In the genomic region with DNA sequence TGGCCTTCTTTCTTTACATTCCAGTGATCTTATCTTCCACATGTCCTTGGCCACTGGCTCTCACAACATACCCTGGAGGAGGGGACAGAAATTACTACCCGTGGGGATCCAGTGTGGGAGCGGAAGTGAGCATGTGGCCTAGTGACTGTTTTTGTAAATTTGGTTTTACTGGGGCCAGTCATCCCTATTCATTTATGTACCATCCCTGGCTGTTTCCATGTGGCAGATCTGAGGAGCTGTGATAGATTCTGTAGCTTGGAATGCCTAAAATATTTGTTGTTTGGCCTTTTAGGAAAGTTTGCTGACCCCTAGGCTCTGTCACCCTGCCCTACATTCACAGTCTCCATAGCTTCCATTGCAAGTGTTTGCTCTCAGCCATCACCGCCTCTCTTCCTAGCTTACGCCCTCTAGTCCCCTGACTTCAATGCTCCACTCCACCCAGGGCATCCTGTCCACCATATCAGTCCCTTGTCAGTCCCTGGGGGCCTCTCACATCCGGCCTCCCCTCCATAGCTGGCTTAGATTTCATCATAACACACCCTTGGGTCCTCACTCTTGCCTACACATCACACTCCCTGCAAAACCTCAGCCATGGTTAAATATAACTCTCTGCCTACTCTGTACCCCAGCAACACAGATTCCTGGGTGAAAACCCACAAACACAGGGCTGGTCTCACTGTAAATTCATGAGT, we compare ENCODE assay signal across 10 cellular contexts. TPM values are rescaled to one million over a fixed set of nuclear protein-coding genes. Genes with fewer than 3 reads are reported as not detected.
DNase-seq lines count a peak whose midpoint lies in the region; ATAC-seq and TF ChIP-seq lines count a peak whose summit lies in the region.
"Had no signal": no experiment of that assay in that cellular context is flagged by ENCODE, and none has a peak within 500 bp of the region (broad histone marks: within the 10 kb centered on the region; RNA-seq: fewer than 3 reads in every experiment).

No MANE protein-coding gene starts in this region.

- H3K27me3 Mint-ChIP-seq in CD4-positive, CD25-positive, alpha-beta regulatory T cell = no peaks in the 10 kb centered on the region
- H3K27me3 Mint-ChIP-seq in GM23338 (ENCODE audit: insufficient read depth, low read depth, poor library complexity) = peaks cover 12% of the 10 kb centered on the region

- no peaks in the 10 kb centered on the region for H3K4me1 ChIP-seq in CD4-positive, CD25-positive, alpha-beta regulatory T cell (ENCODE audit: control insufficient read depth, insufficient read depth, low read length, poor library complexity, severe bottlenecking)
- H3K4me1 ChIP-seq in GM23338 (ENCODE audit: insufficient read depth) (no peaks in the 10 kb centered on the region; the same call in 1 of the 2 replicates), right cardiac atrium (ENCODE audit: control insufficient read depth, insufficient read depth, low read length) (peaks cover 8% of the 10 kb centered on the region), esophagus squamous epithelium (peaks cover 0 to 36% (median 5%) of the 10 kb centered on the region in 3 donors)
- H3K4me1 ChIP-seq in effector memory CD4-positive, alpha-beta T cell (ENCODE audit: control insufficient read depth, insufficient read depth, low read length, poor library complexity, severe bottlenecking) = no peaks in the 10 kb centered on the region

- no peaks in the 10 kb centered on the region for H3K9me3 ChIP-seq in CD4-positive, CD25-positive, alpha-beta regulatory T cell (ENCODE audit: control insufficient read depth in 2 of 2, low read length in 2 of 2)
- H3K9me3 ChIP-seq in right cardiac atrium (ENCODE audit: control insufficient read depth, low read length) (no peaks in the 10 kb centered on the region), esophagus squamous epithelium (no peaks in the 10 kb centered on the region)
- H3K9me3 ChIP-seq in effector memory CD4-positive, alpha-beta T cell (ENCODE audit: control insufficient read depth, low read length) = no peaks in the 10 kb centered on the region

- no peak overlapping the region for H3K4me3 Mint-ChIP-seq in CD4-positive, CD25-positive, alpha-beta regulatory T cell
- no peak overlapping the region for H3K4me3 Mint-ChIP-seq in GM23338
- H3K4me3 Mint-ChIP-seq: brain had no signal

- ATAC-seq in CD4-positive, CD25-positive, alpha-beta regulatory T cell (ENCODE audit: low read depth in 2 of 2) = no peak
- ATAC-seq in GM23338 (no peak), SK-N-SH treated with all-trans-retinoic acid at 6 μM for 48 hours (peak; percentile 23), right cardiac atrium (peak; percentile 26 to 94), GM18868 (IDR thresholded peaks at IDR 0.05; ENCODE audit: unreplicated experiment) (no peak)

- peaks cover 56% of the 10 kb centered on the region for H4K20me1 ChIP-seq in GM23338 (replicated peaks; ENCODE audit: insufficient read depth)

- peaks cover 9% of the 10 kb centered on the region for H3K36me3 Mint-ChIP-seq in CD4-positive, CD25-positive, alpha-beta regulatory T cell
- peaks cover 92% of the 10 kb centered on the region for H3K36me3 Mint-ChIP-seq in GM23338 (ENCODE audit: low read depth)

- no peak overlapping the region for H3K27ac ChIP-seq in CD4-positive, CD25-positive, alpha-beta regulatory T cell (ENCODE audit: insufficient read depth, low read length, poor library complexity, severe bottlenecking)
- H3K27ac ChIP-seq in GM23338 (ENCODE audit: low read depth) (no peak overlapping the region), right cardiac atrium (ENCODE audit: low read length) (no peak overlapping the region), esophagus squamous epithelium (no peak overlapping the region)
- H3K27ac ChIP-seq in effector memory CD4-positive, alpha-beta T cell (ENCODE audit: insufficient read depth, low read length, poor library complexity, severe bottlenecking) = no peak overlapping the region

- no peaks in the 10 kb centered on the region for H3K27me3 ChIP-seq in CD4-positive, CD25-positive, alpha-beta regulatory T cell (ENCODE audit: control insufficient read depth, insufficient read depth, low read length)
- H3K27me3 ChIP-seq in GM23338 (ENCODE audit: insufficient read depth) = no peaks in the 10 kb centered on the region
- H3K27me3 ChIP-seq in right cardiac atrium (ENCODE audit: control insufficient read depth, insufficient read depth) = no peaks in the 10 kb centered on the region
- no peaks in the 10 kb centered on the region for H3K27me3 ChIP-seq in esophagus squamous epithelium
- H3K27me3 ChIP-seq in effector memory CD4-positive, alpha-beta T cell (replicated peaks; ENCODE audit: control insufficient read depth, insufficient read depth, low read length, poor library complexity, severe bottlenecking) = no peaks in the 10 kb centered on the region

- DNase-seq in CD4-positive, CD25-positive, alpha-beta regulatory T cell = no peak
- DNase-seq in GM23338 (ENCODE audit: low spot score) = no peak
- DNase-seq in right cardiac atrium = peak in 1 of 3 donors; percentile 53
- no peak for DNase-seq in activated T-cell treated with anti-CD3 and anti-CD28 coated beads, Interleukin-2, amount 50 U/mL, for 1 hour
- no peak for DNase-seq in esophagus squamous epithelium (lab: John Stamatoyannopoulos, UW)
- no peak for DNase-seq in effector memory CD4-positive, alpha-beta T cell
- DNase-seq: T1000 had no signal

- TF ChIP-seq CTCF in GM23338 (conservative IDR thresholded peaks at IDR 0.05; ENCODE audit: low read depth in 2 of 2) (no peak), esophagus squamous epithelium (IDR thresholded peaks at IDR 0.05) (no peak)

- no peaks in the 10 kb centered on the region for H3K9me2 ChIP-seq in GM23338 (ENCODE audit: insufficient read depth)

- no peak for TF ChIP-seq POLR2A in esophagus squamous epithelium (IDR thresholded peaks at IDR 0.05)

- intact Hi-C loops in right cardiac atrium (cut with DNase I) = no loop called here
- intact Hi-C loops in esophagus squamous epithelium (cut with DNase I) = no loop called here

- WGBS in right cardiac atrium = 59% methylated on average over 5 of the region's 5 CpGs
- 66 to 90% methylated on average over 5 of the region's 5 CpGs for WGBS in esophagus squamous epithelium, 2 donors

- 0 out of 2 replicates have a peak, but pooled peaks cover 14% of the 10 kb centered on the region for H3F3A ChIP-seq in GM23338 (replicated peaks; ENCODE audit: low read depth)

- H3K4me2 ChIP-seq in GM23338 = no peak overlapping the region

- H3K9me3 Mint-ChIP-seq in CD4-positive, CD25-positive, alpha-beta regulatory T cell = no peaks in the 10 kb centered on the region
- no peaks in the 10 kb centered on the region for H3K9me3 Mint-ChIP-seq in GM23338
- H3K9me3 Mint-ChIP-seq: brain had no signal

- peaks cover 30% of the 10 kb centered on the region for H3K79me2 ChIP-seq in GM23338 (replicated peaks; ENCODE audit: insufficient read depth)

- H2AFZ ChIP-seq in GM23338 = no peak overlapping the region

- no peaks in the 10 kb centered on the region for H3K4me1 Mint-ChIP-seq in CD4-positive, CD25-positive, alpha-beta regulatory T cell
- H3K4me1 Mint-ChIP-seq in GM23338 = peaks cover 3% of the 10 kb centered on the region; the same call in 2 of the 3 replicates

- no peaks in the 10 kb centered on the region for H3K36me3 ChIP-seq in CD4-positive, CD25-positive, alpha-beta regulatory T cell (ENCODE audit: control insufficient read depth, insufficient read depth, low read length)
- peaks cover 70% of the 10 kb centered on the region for H3K36me3 ChIP-seq in GM23338 (ENCODE audit: insufficient read depth)
- peaks cover 10 to 93% (median 15%) of the 10 kb centered on the region in 3 donors for H3K36me3 ChIP-seq in esophagus squamous epithelium
- no peaks in the 10 kb centered on the region for H3K36me3 ChIP-seq in effector memory CD4-positive, alpha-beta T cell (ENCODE audit: control insufficient read depth, insufficient read depth, low read length)

- peak overlapping the region in 2 of 3 donors; percentile 9 to 31 for H3K27ac Mint-ChIP-seq in CD4-positive, CD25-positive, alpha-beta regulatory T cell
- peak overlapping the region; percentile 56 for H3K27ac Mint-ChIP-seq in GM23338

- H3K4me3 ChIP-seq in CD4-positive, CD25-positive, alpha-beta regulatory T cell (ENCODE audit: low read depth, low read length) = no peak overlapping the region
- H3K4me3 ChIP-seq in GM23338 = no peak overlapping the region
- H3K4me3 ChIP-seq in right cardiac atrium (ENCODE audit: low read length) = no peak overlapping the region
- H3K4me3 ChIP-seq in esophagus squamous epithelium = no peak overlapping the region
- H3K4me3 ChIP-seq in effector memory CD4-positive, alpha-beta T cell (ENCODE audit: insufficient read depth, low read depth, low read length, poor library complexity, severe bottlenecking) = no peak overlapping the region

TF ChIP-seq in GM23338, 12 proteins besides CTCF, POLR2A, EP300 and RAD21 (continues in another document):
- TF ChIP-seq CREB1 (CRISPR knock-in tag; IDR thresholded peaks at IDR 0.05; ENCODE audit: low read depth) = no peak

TF ChIP-seq in SK-N-SH treated with all-trans-retinoic acid at 6 μM for 48 hours, 23 proteins besides CTCF, POLR2A, EP300 and RAD21 (continues in another document):
- TF ChIP-seq ZFP3 (CRISPR knock-in tag; IDR thresholded peaks at IDR 0.05) = no peak
- TF ChIP-seq ZFP30 (CRISPR knock-in tag; IDR thresholded peaks at IDR 0.05) = no peak
- TF ChIP-seq ZNF70 (CRISPR knock-in tag; IDR thresholded peaks at IDR 0.05) = no peak
- no peak for TF ChIP-seq ZNF8 (CRISPR knock-in tag; IDR thresholded peaks at IDR 0.05)
- TF ChIP-seq CSDC2 (CRISPR knock-in tag; IDR thresholded peaks at IDR 0.05) = no peak
- no peak for TF ChIP-seq ZC3H10 (CRISPR knock-in tag; IDR thresholded peaks at IDR 0.05)
- no peak for TF ChIP-seq OSR1 (CRISPR knock-in tag; IDR thresholded peaks at IDR 0.05)
- TF ChIP-seq, protein P1, sequence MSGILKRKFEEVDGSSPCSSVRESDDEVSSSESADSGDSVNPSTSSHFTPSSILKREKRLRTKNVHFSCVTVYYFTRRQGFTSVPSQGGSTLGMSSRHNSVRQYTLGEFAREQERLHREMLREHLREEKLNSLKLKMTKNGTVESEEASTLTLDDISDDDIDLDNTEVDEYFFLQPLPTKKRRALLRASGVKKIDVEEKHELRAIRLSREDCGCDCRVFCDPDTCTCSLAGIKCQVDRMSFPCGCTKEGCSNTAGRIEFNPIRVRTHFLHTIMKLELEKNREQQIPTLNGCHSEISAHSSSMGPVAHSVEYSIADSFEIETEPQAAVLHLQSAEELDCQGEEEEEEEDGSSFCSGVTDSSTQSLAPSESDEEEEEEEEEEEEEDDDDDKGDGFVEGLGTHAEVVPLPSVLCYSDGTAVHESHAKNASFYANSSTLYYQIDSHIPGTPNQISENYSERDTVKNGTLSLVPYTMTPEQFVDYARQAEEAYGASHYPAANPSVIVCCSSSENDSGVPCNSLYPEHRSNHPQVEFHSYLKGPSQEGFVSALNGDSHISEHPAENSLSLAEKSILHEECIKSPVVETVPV (CRISPR knock-in tag; IDR thresholded peaks at IDR 0.05) = no peak
- no peak for TF ChIP-seq SNAI2 (CRISPR knock-in tag; IDR thresholded peaks at IDR 0.05)

RNA-seq across cellular contexts. Expression of a gene that starts 25.8 kb away (rescaled TPM):
- total RNA-seq in CD4-positive, CD25-positive, alpha-beta regulatory T cell = 2.0 TPM
- polyA plus RNA-seq in CD4-positive, CD25-positive, alpha-beta regulatory T cell = 1 to 10 TPM in 3 of 4 donors, under 1 TPM in 1; 0.85 to 3.2 (median 2.5) TPM
- 453 and 530 TPM in 2 replicates for total RNA-seq in GM23338 (2014; rRNA removed; shearing (Covaris generic))
- polyA plus RNA-seq in GM23338 (2016; fragmentation: Nextera tagmentation; extraction: Ambion mirVana) (124 and 128 TPM in 2 replicates), right cardiac atrium (17.5 TPM)
- total RNA-seq in right cardiac atrium (10 to 100 TPM; 10.7 to 28.7 (median 21.6) TPM), esophagus squamous epithelium (100 to 1,000 TPM; 285 to 499 (median 340) TPM)

Comparison
In these comparisons a context has a peak if more than half of its experiments do, and no peak if none do; other contexts are left out.
1. ATAC-seq: peak in SK-N-SH treated with all-trans-retinoic acid at 6 μM for 48 hours (single experiment) and right cardiac atrium (2 of 2); none in CD4-positive, CD25-positive, alpha-beta regulatory T cell (0 of 2), GM23338 (single experiment) and GM18868 (single experiment).
2. RNA of a gene that starts 25.8 kb away (total RNA-seq): 453 to 530 TPM in GM23338 and 285 to 499 TPM in esophagus squamous epithelium; 10.7 to 28.7 TPM in right cardiac atrium and 2.0 TPM in CD4-positive, CD25-positive, alpha-beta regulatory T cell (single experiment); every median in the first group is over 4 times any median in the second.